ENCODE assay signal across 9 cellular contexts in genomic region chr4:55386073-55386472, GRCh38. TPM values are rescaled to one million over a fixed set of nuclear protein-coding genes. Genes with fewer than 3 reads are reported as not detected.
A peak's percentile ranks its signal among the peaks of the same experiment; 100 is the strongest.
DNase-seq lines count a peak whose midpoint lies in the region; ATAC-seq and TF ChIP-seq lines count a peak whose summit lies in the region.
"Had no signal": no experiment of that assay in that cellular context is flagged by ENCODE, and none has a peak within 500 bp of the region (broad histone marks: within the 10 kb centered on the region; RNA-seq: fewer than 3 reads in every experiment).

No MANE protein-coding gene starts in this region.

- no peak overlapping the region for H3T11ph ChIP-seq in H9 (ENCODE audit: low read length)

- H3K4me1 ChIP-seq in H9 (ENCODE audit: insufficient read depth, low read length) (no peaks in the 10 kb centered on the region), foreskin keratinocyte (no peaks in the 10 kb centered on the region), esophagus muscularis mucosa (no peaks in the 10 kb centered on the region)

- intact Hi-C loops in esophagus muscularis mucosa (cut with DNase I), result no loop called here

- no peak overlapping the region for H3K9ac ChIP-seq in H9 (ENCODE audit: extremely low read depth, insufficient read length, low read length)

- H3K79me1 ChIP-seq in H9 (ENCODE audit: insufficient read depth, low read depth, low read length, poor library complexity, severe bottlenecking), result no peaks in the 10 kb centered on the region

- no peak overlapping the region for H3K27ac ChIP-seq in H9 (ENCODE audit: insufficient read length, low read depth, low read length)
- no peak overlapping the region for H3K27ac ChIP-seq in foreskin keratinocyte
- H3K27ac ChIP-seq in esophagus muscularis mucosa (replicated peaks in 1 of 4), result no peak overlapping the region
- H3K27ac ChIP-seq: HL-60 had no signal

- TF ChIP-seq POLR2A in GM18505 (IDR thresholded peaks at IDR 0.05; ENCODE audit: borderline replicate concordance, extremely low read depth, insufficient read depth, insufficient read length) (no peak), esophagus muscularis mucosa (IDR thresholded peaks at IDR 0.05; ENCODE audit: low read depth) (no peak)

- H3K27me3 ChIP-seq in H9 (ENCODE audit: insufficient read depth, low read length), result no peaks in the 10 kb centered on the region
- H3K27me3 ChIP-seq in foreskin keratinocyte, result no peaks in the 10 kb centered on the region
- H3K27me3 ChIP-seq in esophagus muscularis mucosa, result no peaks in the 10 kb centered on the region

- H3K23me2 ChIP-seq in H9 (ENCODE audit: insufficient read length, low read depth, low read length, poor library complexity, severe bottlenecking), result no peaks in the 10 kb centered on the region

- TF ChIP-seq CTCF in H9 (conservative IDR thresholded peaks at IDR 0.05), result no peak
- no peak for TF ChIP-seq CTCF in foreskin keratinocyte (conservative IDR thresholded peaks at IDR 0.05)
- no peak for TF ChIP-seq CTCF in esophagus muscularis mucosa (IDR thresholded peaks at IDR 0.05)

- H2BK120ac ChIP-seq in H9 (ENCODE audit: low read depth, low read length, poor library complexity, severe bottlenecking), result no peak overlapping the region

- no peaks in the 10 kb centered on the region for H3K36me3 Mint-ChIP-seq in H9 (ENCODE audit: insufficient read depth in 1 of 3, low read depth in 3 of 3)

- H3K4ac ChIP-seq in H9 (ENCODE audit: low read depth, low read length), result no peak overlapping the region

- H2BK20ac ChIP-seq in H9 (ENCODE audit: low read depth, low read length, poor library complexity, severe bottlenecking), result no peak overlapping the region

- no peaks in the 10 kb centered on the region for H3K79me2 ChIP-seq in H9 (ENCODE audit: insufficient read depth, low read length)

- no peak overlapping the region for H2BK15ac ChIP-seq in H9 (ENCODE audit: low read depth, low read length)

- H3K9me3 ChIP-seq in H9 (ENCODE audit: control insufficient read depth, low read depth, low read length) (no peaks in the 10 kb centered on the region), esophagus muscularis mucosa (no peaks in the 10 kb centered on the region)

- H3K56ac ChIP-seq in H9 (ENCODE audit: insufficient read length, low read depth, low read length), result no peak overlapping the region

- H2AFZ ChIP-seq in H9 (ENCODE audit: low read length), result no peak overlapping the region

- no peaks in the 10 kb centered on the region for H3K9me3 Mint-ChIP-seq in H9

- H4K8ac ChIP-seq in H9 (replicated peaks; ENCODE audit: insufficient read length, low read depth, low read length), result no peak overlapping the region

- H2AK5ac ChIP-seq in H9 (ENCODE audit: insufficient read length, low read length), result no peak overlapping the region

- no peak overlapping the region for H3K4me3 Mint-ChIP-seq in H9

- H3K36me3 ChIP-seq in esophagus muscularis mucosa, result no peaks in the 10 kb centered on the region

- H3K4me3 ChIP-seq in esophagus muscularis mucosa, result no peak overlapping the region

- no peak overlapping the region for H2BK5ac ChIP-seq in H9 (ENCODE audit: insufficient read length, low read length)

- H3K4me1 Mint-ChIP-seq in H9, result peaks cover 5 to 7% of the 10 kb centered on the region in 2 experiments

- H3K27ac Mint-ChIP-seq in H9, result peak overlapping the region in 1 of 3 experiments; percentile 55; a peak in 1 of 7 replicates

- H3K4me2 ChIP-seq in H9 (ENCODE audit: insufficient read depth, insufficient read length, low read length), result no peak overlapping the region

- H3K14ac ChIP-seq in H9 (ENCODE audit: insufficient read depth, low read length), result no peak overlapping the region

- no peak overlapping the region for H3K18ac ChIP-seq in H9 (ENCODE audit: insufficient read length, low read depth, low read length)

- H3K23ac ChIP-seq in H9 (ENCODE audit: insufficient read length, low read depth, low read length), result no peak overlapping the region

- no peak overlapping the region for H4K5ac ChIP-seq in H9 (ENCODE audit: insufficient read length, low read depth, low read length)

- no peaks in the 10 kb centered on the region for H3K27me3 Mint-ChIP-seq in H9 (ENCODE audit: low read depth)

- ATAC-seq in GM18505 (IDR thresholded peaks at IDR 0.05; ENCODE audit: unreplicated experiment) (peak; percentile 62), foreskin keratinocyte (peak; percentile 81)

- H4K20me1 ChIP-seq in H9 (ENCODE audit: control insufficient read depth, insufficient read depth, insufficient read length), result no peaks in the 10 kb centered on the region

- H2BK12ac ChIP-seq in H9 (ENCODE audit: insufficient read length, low read depth, low read length), result no peak overlapping the region

- DNase-seq in H9 (peak; percentile 52), NCI-H82 (lab: John Stamatoyannopoulos, UW) (peak; percentile 49), foreskin keratinocyte (peak in 1 of 2 donors; percentile 33), NCI-H446 treated with DMSO at 0.1 percent for 48 hours (lab: John Stamatoyannopoulos, UW) (no peak), COR-L47 (lab: John Stamatoyannopoulos, UW) (no peak), esophagus muscularis mucosa (ENCODE audit: extremely low spot score) (no peak)
- DNase-seq in activated naive CD4-positive, alpha-beta T cell treated with Interleukin-2 at 50 U/mL for 16 hours, result no peak

- no peak for TF ChIP-seq EP300 in esophagus muscularis mucosa (IDR thresholded peaks at IDR 0.05)

- H4K91ac ChIP-seq in H9 (ENCODE audit: insufficient read length, low read depth, low read length), result no peak overlapping the region

RNA-seq across cellular contexts. Expression of gene TMEM165, which starts 9.7 kb away (rescaled TPM):
- total RNA-seq in H9 (2021) (85.9 and 87.2 TPM in 2 replicates), foreskin keratinocyte (65.4 and 67.9 TPM in 2 replicates), esophagus muscularis mucosa (100 to 1,000 TPM; 133 to 193 (median 168) TPM)
- 50.7 and 54.4 TPM in 2 replicates for polyA plus RNA-seq in foreskin keratinocyte

RNA-seq across cellular contexts. Expression of gene SRD5A3, which starts 40.0 kb away (rescaled TPM):
- total RNA-seq in H9 (2021) (31.9 and 35.0 TPM in 2 replicates), foreskin keratinocyte (9.5 and 11.6 TPM in 2 replicates), esophagus muscularis mucosa (1 to 10 TPM; 3.0 to 7.9 (median 5.2) TPM)
- 12.5 and 18.2 TPM in 2 replicates for polyA plus RNA-seq in foreskin keratinocyte

Comparison
In these comparisons a context has a peak if more than half of its experiments do, and no peak if none do; other contexts are left out.
1. DNase-seq: peak in H9 (single experiment) and NCI-H82 (single experiment); none in activated naive CD4-positive, alpha-beta T cell treated with Interleukin-2 at 50 U/mL for 16 hours (single experiment), NCI-H446 treated with DMSO at 0.1 percent for 48 hours (single experiment), COR-L47 (single experiment) and esophagus muscularis mucosa (single experiment).